In genomic region chr12:97899956-97900355, GRCh38 we compare ENCODE assay signal across 28 cellular contexts.
"Had no signal": no experiment of that assay in that cellular context is flagged by ENCODE, and none has a peak within 500 bp of the region (broad histone marks: within the 10 kb centered on the region; RNA-seq: fewer than 3 reads in every experiment).

No MANE protein-coding gene starts in this region.

- H3K27ac ChIP-seq: gastroesophageal sphincter, heart left ventricle, lower lobe of right lung, ovary, right lobe of liver, thoracic aorta, tibial nerve, upper lobe of left lung had no signal

- H3K36me3 ChIP-seq: gastroesophageal sphincter, heart left ventricle, lower lobe of right lung, ovary, right lobe of liver, thoracic aorta, tibial nerve, upper lobe of left lung had no signal

- H3K9me3 ChIP-seq: gastroesophageal sphincter, heart left ventricle, lower lobe of right lung, ovary, right lobe of liver, thoracic aorta, tibial nerve, upper lobe of left lung had no signal

- FAIRE-seq: endometrium, urothelium cell line had no signal

- H3K4me3 ChIP-seq: gastroesophageal sphincter, heart left ventricle, lower lobe of right lung, mucosa of descending colon, ovary, right lobe of liver, smooth muscle cell, thoracic aorta, tibial nerve, upper lobe of left lung had no signal

- H3K4me1 ChIP-seq: gastroesophageal sphincter, heart left ventricle, lower lobe of right lung, right lobe of liver, tibial nerve, upper lobe of left lung had no signal

- DNase-seq: caudate nucleus; cerebellar nuclear complex; cortex of kidney; effector memory CD8-positive, alpha-beta T cell; foreskin fibroblast; heart left ventricle; hippocampal formation; immature natural killer cell; islet precursor cell; kidney glomerular epithelial cell; left ventricle myocardium superior; lower lobe of right lung; mucosa of descending colon; naive B cell; ovary; posterior cingulate gyrus; right lobe of liver; stimulated activated CD4-positive, alpha-beta T cell treated with anti-CD3 and anti-CD28 coated beads, Interleukin-12 subunit alpha, Interleukin-12 subunit beta, amount 100 ng/mL, for 4 hours; stimulated activated CD4-positive, alpha-beta T cell treated with anti-CD3 and anti-CD28 coated beads, Interleukin-1b, Interleukin-23, amount 100 ng/mL, for 48 hours; stimulated activated CD4-positive, alpha-beta T cell treated with anti-CD3 and anti-CD28 coated beads, Interleukin-4, amount 100 ng/mL, for 24 hours; stimulated activated naive CD8-positive, alpha-beta T cell treated with anti-CD3 and anti-CD28 coated beads, Interleukin-15, Interleukin-2, amounts not matched to agents 100 U/mL and 50 U/mL, for 24 hours; upper lobe of left lung had no signal

- H3K4me2 ChIP-seq: smooth muscle cell had no signal

- H3K27me3 ChIP-seq: gastroesophageal sphincter, ovary, right lobe of liver, tibial nerve, upper lobe of left lung had no signal
